In genomic region chr14:22463763-22464173, GRCh38 we compare ENCODE assay signal across 16 cellular contexts.
DNase-seq lines count a peak whose midpoint lies in the region; ATAC-seq and TF ChIP-seq lines count a peak whose summit lies in the region.
"Had no signal": no experiment of that assay in that cellular context is flagged by ENCODE, and none has a peak within 500 bp of the region (broad histone marks: within the 10 kb centered on the region; RNA-seq: fewer than 3 reads in every experiment).

No MANE protein-coding gene starts in this region.

- H3K9me3 Mint-ChIP-seq in activated T-cell treated with anti-CD3 and anti-CD28 coated beads, Interleukin-2, amount 50 U/mL, for 24 hours = no peaks in the 10 kb centered on the region
- H3K9me3 Mint-ChIP-seq: HFFc6 had no signal

- no peaks in the 10 kb centered on the region for H3K27me3 Mint-ChIP-seq in activated T-cell treated with anti-CD3 and anti-CD28 coated beads, Interleukin-2, amount 50 U/mL, for 24 hours

- 36 to 64% methylated on average over 4 of the region's 4 CpGs for WGBS in body of pancreas, 2 donors

- no peak overlapping the region for H3K4me2 ChIP-seq in parathyroid adenoma (ENCODE audit: low read length)

- intact Hi-C loops in body of pancreas (cut with DNase I) = no loop called here

- no peaks in the 10 kb centered on the region for H3K79me2 ChIP-seq in parathyroid adenoma

- H3K4me1 Mint-ChIP-seq in activated T-cell treated with anti-CD3 and anti-CD28 coated beads, Interleukin-2, amount 50 U/mL, for 24 hours (ENCODE audit: low read depth) = peaks cover 2% of the 10 kb centered on the region

- peak; percentile 75 for ATAC-seq in body of pancreas
- ATAC-seq in GM18505 (IDR thresholded peaks at IDR 0.05; ENCODE audit: unreplicated experiment) = no peak
- ATAC-seq in HG02759 (IDR thresholded peaks at IDR 0.05; ENCODE audit: unreplicated experiment) = no peak

- H3K36me3 ChIP-seq in KOPT-K1 (ENCODE audit: insufficient read depth, low read length) (peaks cover 71% of the 10 kb centered on the region), body of pancreas (replicated peaks in 1 of 2; ENCODE audit: insufficient read depth in 1 of 2, low read depth in 2 of 2) (no peaks in the 10 kb centered on the region), parathyroid adenoma (ENCODE audit: control insufficient read depth, insufficient read depth, low read length) (no peaks in the 10 kb centered on the region)

- H3K9me3 ChIP-seq in KOPT-K1 (ENCODE audit: insufficient read depth, low read length, poor library complexity, severe bottlenecking) (no peaks in the 10 kb centered on the region), body of pancreas (no peaks in the 10 kb centered on the region), parathyroid adenoma (ENCODE audit: control insufficient read depth, low read length) (no peaks in the 10 kb centered on the region)

- H3K27ac ChIP-seq in KOPT-K1 (ENCODE audit: low read depth, low read length, poor library complexity, severe bottlenecking) (peak overlapping the region; percentile 98), body of pancreas (no peak overlapping the region), parathyroid adenoma (no peak overlapping the region)
- H3K27ac ChIP-seq: 22Rv1 had no signal

- H3K27ac Mint-ChIP-seq in activated T-cell treated with anti-CD3 and anti-CD28 coated beads, Interleukin-2, amount 50 U/mL, for 24 hours = peak overlapping the region; percentile 29
- H3K27ac Mint-ChIP-seq: HFFc6 had no signal

- no peaks in the 10 kb centered on the region for H3K36me3 Mint-ChIP-seq in activated T-cell treated with anti-CD3 and anti-CD28 coated beads, Interleukin-2, amount 50 U/mL, for 24 hours (ENCODE audit: low read depth)

- peak in 1 of 7 experiments; percentile 18 for TF ChIP-seq CTCF in body of pancreas (IDR thresholded peaks at IDR 0.05)
- no peak for TF ChIP-seq CTCF in parathyroid adenoma (IDR thresholded peaks at IDR 0.05)

- peak overlapping the region; percentile 36 for H3K4me3 Mint-ChIP-seq in activated T-cell treated with anti-CD3 and anti-CD28 coated beads, Interleukin-2, amount 50 U/mL, for 24 hours
- H3K4me3 Mint-ChIP-seq: HFFc6 had no signal

- peak overlapping the region; percentile 44 for H2AFZ ChIP-seq in parathyroid adenoma

- no peak for DNase-seq in activated T-cell treated with anti-CD3 and anti-CD28 coated beads, Interleukin-2, amount 50 U/mL, for 24 hours
- no peak for DNase-seq in activated T-cell treated with anti-CD3 and anti-CD28 coated beads, Interleukin-2, amount 50 U/mL, for 1 hour
- DNase-seq in body of pancreas (peak; percentile 61 to 85 (median 78)), AG20443 (ENCODE audit: low spot score) (no peak)
- DNase-seq: DMS153, HFFc6, Karpas-422, NCI-H187 treated with DMSO at 0.1 percent for 48 hours, NCI-H446 treated with DMSO at 0.1 percent for 48 hours, NCI-H82, SIG-M5 had no signal

- TF ChIP-seq POLR2A in body of pancreas (IDR thresholded peaks at IDR 0.05) (no peak), GM18505 (IDR thresholded peaks at IDR 0.05; ENCODE audit: borderline replicate concordance, extremely low read depth, insufficient read depth, insufficient read length) (no peak)

- no peaks in the 10 kb centered on the region for H3K27me3 ChIP-seq in body of pancreas
- H3K27me3 ChIP-seq in parathyroid adenoma (ENCODE audit: control insufficient read depth, insufficient read depth, low read length) = no peaks in the 10 kb centered on the region

- peaks cover 7% of the 10 kb centered on the region for H3K4me1 ChIP-seq in body of pancreas
- H3K4me1 ChIP-seq in parathyroid adenoma = no peaks in the 10 kb centered on the region

- no peak overlapping the region for H3K4me3 ChIP-seq in body of pancreas
- H3K4me3 ChIP-seq in parathyroid adenoma (ENCODE audit: low read depth, low read length) = no peak overlapping the region

- no peak overlapping the region for H3K9ac ChIP-seq in parathyroid adenoma

Comparison
In these comparisons a context has a peak if more than half of its experiments do, and no peak if none do; other contexts are left out.
1. DNase-seq: peak in body of pancreas (4 of 4); none in activated T-cell treated with anti-CD3 and anti-CD28 coated beads, Interleukin-2, amount 50 U/mL, for 24 hours (single experiment), activated T-cell treated with anti-CD3 and anti-CD28 coated beads, Interleukin-2, amount 50 U/mL, for 1 hour (single experiment) and AG20443 (single experiment).